19 cellular contexts compared by ENCODE assay signal in genomic region chr4:184643726-184644125, GRCh38. TPM values are rescaled to one million over a fixed set of nuclear protein-coding genes. Genes with fewer than 3 reads are reported as not detected.
DNase-seq lines count a peak whose midpoint lies in the region; ATAC-seq and TF ChIP-seq lines count a peak whose summit lies in the region.
"Had no signal": no experiment of that assay in that cellular context is flagged by ENCODE, and none has a peak within 500 bp of the region (broad histone marks: within the 10 kb centered on the region; RNA-seq: fewer than 3 reads in every experiment).

No MANE protein-coding gene starts in this region.

- no peaks in the 10 kb centered on the region for H3K9me3 Mint-ChIP-seq in activated naive CD8-positive, alpha-beta T cell treated with anti-CD3 and anti-CD28 coated beads, Interleukin-2, amount 50 U/mL, for 24 hours
- H3K9me3 Mint-ChIP-seq: endodermal cell; naive thymus-derived CD8-positive, alpha-beta T cell had no signal

- H3K9me2 ChIP-seq in SK-N-SH = no peaks in the 10 kb centered on the region

- TF ChIP-seq CTCF in SK-N-SH (IDR thresholded peaks at IDR 0.05) (no peak), osteoblast (IDR thresholded peaks at IDR 0.05; ENCODE audit: extremely low read depth, low read depth, low read length) (no peak)

- no peak for ATAC-seq in SK-N-SH treated with all-trans-retinoic acid at 6 μM for 48 hours
- no peak for ATAC-seq in activated naive CD8-positive, alpha-beta T cell treated with anti-CD3 and anti-CD28 coated beads, Interleukin-2, amount 50 U/mL, for 24 hours
- ATAC-seq: naive thymus-derived CD8-positive, alpha-beta T cell had no signal

- H2AFZ ChIP-seq in SK-N-SH (ENCODE audit: low read depth) (no peak overlapping the region), osteoblast (ENCODE audit: low read length) (no peak overlapping the region)

- H3K4me1 Mint-ChIP-seq in activated naive CD8-positive, alpha-beta T cell treated with anti-CD3 and anti-CD28 coated beads, Interleukin-2, amount 50 U/mL, for 24 hours = peaks cover 79% of the 10 kb centered on the region

- no peaks in the 10 kb centered on the region for H3K9me3 ChIP-seq in SK-N-SH
- H3K9me3 ChIP-seq in HUES64 (ENCODE audit: insufficient read depth, low read depth, low read length) = no peaks in the 10 kb centered on the region
- no peaks in the 10 kb centered on the region for H3K9me3 ChIP-seq in osteoblast (ENCODE audit: low read depth, low read length)
- H3K9me3 ChIP-seq: thyroid gland had no signal

- peak overlapping the region; percentile 25 for H3K27ac Mint-ChIP-seq in activated naive CD8-positive, alpha-beta T cell treated with anti-CD3 and anti-CD28 coated beads, Interleukin-2, amount 50 U/mL, for 24 hours
- H3K27ac Mint-ChIP-seq: endodermal cell had no signal

- H3K36me3 ChIP-seq in SK-N-SH (replicated peaks in 1 of 2; ENCODE audit: control insufficient read depth in 1 of 2, insufficient read depth in 2 of 2, low read length in 1 of 2) (peaks cover 15 to 32% of the 10 kb centered on the region in 2 experiments), HUES64 (ENCODE audit: insufficient read depth, low read length) (peaks cover 33% of the 10 kb centered on the region), osteoblast (ENCODE audit: insufficient read depth, low read length) (peaks cover 27% of the 10 kb centered on the region)
- H3K36me3 ChIP-seq: thyroid gland had no signal

- H3K27ac ChIP-seq in SK-N-SH (ENCODE audit: low read depth in 2 of 2, low read length in 1 of 2) = peak overlapping the region in 1 of 2 experiments; percentile 76; a peak in 2 of 4 replicates
- H3K27ac ChIP-seq in HUES64 (ENCODE audit: low read depth, low read length) = peak overlapping the region; percentile 50; the same call in 1 of the 2 replicates
- H3K27ac ChIP-seq in osteoblast (ENCODE audit: low read depth, low read length) = peak overlapping the region; percentile 74
- H3K27ac ChIP-seq: 22Rv1, thyroid gland had no signal

- CTCF ChIA-PET in SK-N-SH (lab: Yijun Ruan, JAX) = interaction anchor here (1.2 kb wide), 1 partner anchor 380 kb away, joined by 3 read pairs; no protein-coding TSS in a partner anchor

- peaks cover 97% of the 10 kb centered on the region for H3K79me2 ChIP-seq in SK-N-SH (ENCODE audit: insufficient read depth)
- H3K79me2 ChIP-seq in osteoblast (ENCODE audit: insufficient read depth, low read length) = peaks cover 96% of the 10 kb centered on the region

- no peak overlapping the region for H3K4me3 Mint-ChIP-seq in activated naive CD8-positive, alpha-beta T cell treated with anti-CD3 and anti-CD28 coated beads, Interleukin-2, amount 50 U/mL, for 24 hours
- H3K4me3 Mint-ChIP-seq: endodermal cell had no signal

- no peak overlapping the region for H3K4me2 ChIP-seq in SK-N-SH
- no peak overlapping the region for H3K4me2 ChIP-seq in osteoblast (ENCODE audit: insufficient read depth, low read length)

- no peaks in the 10 kb centered on the region for H3K27me3 Mint-ChIP-seq in activated naive CD8-positive, alpha-beta T cell treated with anti-CD3 and anti-CD28 coated beads, Interleukin-2, amount 50 U/mL, for 24 hours
- H3K27me3 Mint-ChIP-seq: naive thymus-derived CD8-positive, alpha-beta T cell had no signal

- H3K4me3 ChIP-seq in SK-N-SH (ENCODE audit: low read depth in 2 of 2, low read length in 1 of 2) (no peak overlapping the region), HUES64 (ENCODE audit: low read length) (no peak overlapping the region), osteoblast (ENCODE audit: insufficient read depth, low read length) (no peak overlapping the region)
- H3K4me3 ChIP-seq: thyroid gland had no signal

- H3K27me3 ChIP-seq in SK-N-SH (ENCODE audit: insufficient read depth) = no peaks in the 10 kb centered on the region
- no peaks in the 10 kb centered on the region for H3K27me3 ChIP-seq in HUES64 (ENCODE audit: insufficient read depth, low read length)
- no peaks in the 10 kb centered on the region for H3K27me3 ChIP-seq in osteoblast (ENCODE audit: insufficient read depth, low read length)
- H3K27me3 ChIP-seq: thyroid gland had no signal

- no peak for TF ChIP-seq RAD21 in SK-N-SH (IDR thresholded peaks at IDR 0.05; ENCODE audit: low read length)

- peaks cover 62% of the 10 kb centered on the region for H3K36me3 Mint-ChIP-seq in activated naive CD8-positive, alpha-beta T cell treated with anti-CD3 and anti-CD28 coated beads, Interleukin-2, amount 50 U/mL, for 24 hours (ENCODE audit: low read depth)

- H3F3A ChIP-seq in SK-N-SH (replicated peaks; ENCODE audit: insufficient read depth) = peaks cover 7% of the 10 kb centered on the region

- H3K9ac ChIP-seq in SK-N-SH = peak overlapping the region; percentile 37; the same call in 1 of the 2 replicates
- peak overlapping the region; percentile 47; the same call in 1 of the 2 replicates for H3K9ac ChIP-seq in HUES64 (ENCODE audit: low read depth, low read length)

- H4K20me1 ChIP-seq in SK-N-SH (ENCODE audit: insufficient read depth) (peaks cover 33% of the 10 kb centered on the region), osteoblast (ENCODE audit: insufficient read depth, low read length) (peaks cover 35% of the 10 kb centered on the region)

- TF ChIP-seq EP300 in SK-N-SH (IDR thresholded peaks at IDR 0.05; ENCODE audit: borderline replicate concordance in 1 of 2, low read depth in 1 of 2, low read length in 1 of 2) = no peak

- POLR2A ChIA-PET in SK-N-SH (lab: Yijun Ruan, JAX) = no interaction called here

- H3K4me1 ChIP-seq in SK-N-SH (ENCODE audit: control insufficient read depth in 1 of 2, insufficient read depth in 2 of 2, low read depth in 1 of 2, low read length in 1 of 2) (peaks cover 22 to 23% of the 10 kb centered on the region in 2 experiments; a peak in 3 of 4 replicates), HUES64 (ENCODE audit: insufficient read depth, low read length) (peaks cover 47% of the 10 kb centered on the region), osteoblast (ENCODE audit: insufficient read depth, low read length) (peaks cover 26% of the 10 kb centered on the region)

- DNase-seq in SK-N-SH (no peak), osteoblast (ENCODE audit: insufficient read length, low spot score, missing footprints) (no peak), NCI-H2107 (lab: John Stamatoyannopoulos, UW) (no peak), HuH-7.5 (ENCODE audit: low spot score) (no peak), UCSD-AML1 (lab: John Stamatoyannopoulos, UW; ENCODE audit: unreplicated experiment) (no peak)
- no peak for DNase-seq in activated naive CD8-positive, alpha-beta T cell treated with anti-CD3 and anti-CD28 coated beads, Interleukin-2, amount 50 U/mL, for 24 hours
- DNase-seq: activated CD8-positive, alpha-beta memory T cell treated with anti-CD3 and anti-CD28 coated beads for 24 hours; activated gamma-delta T cell; endodermal cell; GF-D8; naive thymus-derived CD8-positive, alpha-beta T cell; NCI-H146; NCI-H82; stimulated activated CD4-positive, alpha-beta T cell treated with anti-CD3 and anti-CD28 coated beads, Interleukin-12 subunit alpha, Interleukin-12 subunit beta, amount 100 ng/mL, for 4 hours; SW 1271; thyroid gland had no signal

- 88% methylated on average over 1 of the region's 1 CpG for WGBS in SK-N-SH (ENCODE audit: low lambda C conversion rate)
- WGBS in HUES64 = 31% methylated on average over 1 of the region's 1 CpG

TF ChIP-seq in SK-N-SH, 30 proteins besides CTCF, POLR2A, EP300 and RAD21:
- TF ChIP-seq GABPA (IDR thresholded peaks at IDR 0.05; ENCODE audit: low read depth) = no peak
- no peak for TF ChIP-seq YY1 (IDR thresholded peaks at IDR 0.05; ENCODE audit: low read depth)
- TF ChIP-seq RCOR1 (IDR thresholded peaks at IDR 0.05; ENCODE audit: low read length) = no peak

TF ChIP-seq in SK-N-SH treated with all-trans-retinoic acid at 6 μM for 48 hours, 23 proteins besides CTCF, POLR2A, EP300 and RAD21:
- no peak for TF ChIP-seq ZNF8 (CRISPR knock-in tag; IDR thresholded peaks at IDR 0.05)
- no peak for TF ChIP-seq TCF4 (CRISPR knock-in tag; IDR thresholded peaks at IDR 0.05; ENCODE audit: borderline replicate concordance)
- no peak for TF ChIP-seq GLIS3 (CRISPR knock-in tag; IDR thresholded peaks at IDR 0.05)
- no peak for TF ChIP-seq CREB5 (CRISPR knock-in tag; IDR thresholded peaks at IDR 0.05; ENCODE audit: low read depth)
- TF ChIP-seq ZNF70 (CRISPR knock-in tag; IDR thresholded peaks at IDR 0.05) = no peak
TF ChIP-seq in SK-N-SH treated with all-trans-retinoic acid at 6 μM for 48 hours: peak in this region for 0.

RNA-seq across cellular contexts. Expression of gene CASP3, which starts 5.5 kb away (rescaled TPM):
- polyA plus RNA-seq in SK-N-SH (2012; rRNA removed) = 15.5 and 21.8 TPM in 2 replicates
- polyA plus RNA-seq in SK-N-SH (2012; cell fraction: cytosol; rRNA removed) = 24.9 and 30.0 TPM in 2 replicates
- polyA plus RNA-seq in SK-N-SH (2012; cell fraction: nucleus; rRNA removed) = 16.9 and 24.2 TPM in 2 replicates
- 72.4 TPM for polyA plus RNA-seq in HUES64 (2013, experiment 1 of 2)
- polyA plus RNA-seq in HUES64 (2013, experiment 2 of 2) = 65.6 TPM
- total RNA-seq in osteoblast = 56.0 and 59.4 TPM in 2 replicates

RNA-seq across cellular contexts. Expression of gene PRIMPOL, which starts 5.8 kb away (rescaled TPM):
- polyA plus RNA-seq in SK-N-SH (2012; rRNA removed) = 8.0 and 11.9 TPM in 2 replicates
- 10.8 and 18.4 TPM in 2 replicates for polyA plus RNA-seq in SK-N-SH (2012; cell fraction: cytosol; rRNA removed)
- polyA plus RNA-seq in SK-N-SH (2012; cell fraction: nucleus; rRNA removed) = 9.5 and 16.9 TPM in 2 replicates
- polyA plus RNA-seq in HUES64 (2013, experiment 1 of 2) = 6.8 TPM
- polyA plus RNA-seq in HUES64 (2013, experiment 2 of 2) = 10.7 TPM
- total RNA-seq in osteoblast = 15.6 and 16.6 TPM in 2 replicates
